15 cellular contexts compared by ENCODE assay signal in genomic region chr4:75135068-75135825, GRCh38.
DNase-seq lines count a peak whose midpoint lies in the region; ATAC-seq, FAIRE-seq and TF ChIP-seq lines count a peak whose summit lies in the region.
"Had no signal": no experiment of that assay in that cellular context is flagged by ENCODE, and none has a peak within 500 bp of the region (broad histone marks: within the 10 kb centered on the region; RNA-seq: fewer than 3 reads in every experiment).

No MANE protein-coding gene starts in this region.

- CTCF ChIA-PET in RWPE1 (lab: Yijun Ruan, JAX), result no interaction called here

- H3K4me3 ChIP-seq in OCI-LY3 (ENCODE audit: low read length) (no peak overlapping the region), mesendoderm (ENCODE audit: low read length) (no peak overlapping the region), small intestine (ENCODE audit: low read depth in 1 of 2, low read length in 2 of 2) (no peak overlapping the region)
- H3K4me3 ChIP-seq: psoas muscle had no signal

- no peak for TF ChIP-seq POLR2A in GM12891 (IDR thresholded peaks at IDR 0.05; ENCODE audit: low read depth, low read length)

- H3K4me2 ChIP-seq in OCI-LY3 (ENCODE audit: low read length) (peak overlapping the region; percentile 36), mesendoderm (ENCODE audit: low read length) (no peak overlapping the region)

- H3K79me2 ChIP-seq in OCI-LY3 (ENCODE audit: low read length), result no peaks in the 10 kb centered on the region
- no peaks in the 10 kb centered on the region for H3K79me2 ChIP-seq in mesendoderm (ENCODE audit: control insufficient read depth, insufficient read depth, low read length)

- no CpG with 5 or more reads among the region's 5 CpGs for WGBS in mesendoderm (ENCODE audit: extremely low coverage, insufficient coverage, low lambda C conversion rate)
- 76 to 82% (median 77%) methylated on average over 5 of the region's 5 CpGs for WGBS in small intestine, 3 donors

- H3K36me3 ChIP-seq in OCI-LY3 (replicated peaks; ENCODE audit: low read depth, low read length) (no peaks in the 10 kb centered on the region), mesendoderm (ENCODE audit: control insufficient read depth, insufficient read depth, low read length) (no peaks in the 10 kb centered on the region), small intestine (ENCODE audit: control insufficient read depth in 2 of 2, insufficient read depth in 2 of 2, low read length in 2 of 2) (no peaks in the 10 kb centered on the region)

- H4K8ac ChIP-seq in mesendoderm (ENCODE audit: low read depth, low read length), result no peak overlapping the region

- H4K5ac ChIP-seq in mesendoderm (ENCODE audit: low read length), result no peak overlapping the region

- H3K4me1 ChIP-seq in OCI-LY3 (ENCODE audit: low read length) (peaks cover 21% of the 10 kb centered on the region), mesendoderm (ENCODE audit: control insufficient read depth, low read depth, low read length) (no peaks in the 10 kb centered on the region), small intestine (ENCODE audit: control insufficient read depth in 2 of 2, insufficient read depth in 1 of 2, low read depth in 1 of 2, low read length in 1 of 2) (no peaks in the 10 kb centered on the region)
- H3K4me1 ChIP-seq: psoas muscle had no signal

- no peak overlapping the region; the same call in 1 of the 2 replicates for H2AFZ ChIP-seq in OCI-LY3 (ENCODE audit: low read depth, low read length)

- no peak for FAIRE-seq in GM12891 (lab: Jason Lieb, UNC)
- FAIRE-seq in small intestine (lab: Jason Lieb, UNC), result no peak

- no peaks in the 10 kb centered on the region for H3K79me1 ChIP-seq in mesendoderm (ENCODE audit: low read length)

- TF ChIP-seq CTCF in OCI-LY3 (IDR thresholded peaks at IDR 0.05; ENCODE audit: low read depth, low read length) (no peak), RWPE1 (conservative IDR thresholded peaks at IDR 0.05; ENCODE audit: low read depth) (no peak)

- no peaks in the 10 kb centered on the region for H3K27me3 ChIP-seq in OCI-LY3 (ENCODE audit: low read depth, low read length)
- no peaks in the 10 kb centered on the region for H3K27me3 ChIP-seq in mesendoderm (ENCODE audit: insufficient read depth, low read length, poor library complexity)
- H3K27me3 ChIP-seq in small intestine (ENCODE audit: control insufficient read depth in 2 of 2, insufficient read depth in 2 of 2, low read length in 2 of 2), result no peaks in the 10 kb centered on the region

- H3K9me3 ChIP-seq in OCI-LY3 (ENCODE audit: insufficient read depth, low read length) (no peaks in the 10 kb centered on the region), small intestine (ENCODE audit: control insufficient read depth, low read depth) (no peaks in the 10 kb centered on the region)
- H3K9me3 ChIP-seq: psoas muscle had no signal

- H3K4ac ChIP-seq in mesendoderm (ENCODE audit: low read depth, low read length), result no peak overlapping the region

- H2BK15ac ChIP-seq in mesendoderm (replicated peaks; ENCODE audit: low read depth), result no peak overlapping the region

- no peak overlapping the region for H3K9ac ChIP-seq in OCI-LY3 (ENCODE audit: low read length)
- no peak overlapping the region for H3K9ac ChIP-seq in mesendoderm (ENCODE audit: low read length)

- H3K56ac ChIP-seq in mesendoderm (ENCODE audit: low read length), result no peak overlapping the region

- H3K23ac ChIP-seq in mesendoderm (ENCODE audit: low read length), result no peak overlapping the region

- H3K27ac ChIP-seq in OCI-LY3 (ENCODE audit: low read length), result no peak overlapping the region
- no peak overlapping the region for H3K27ac ChIP-seq in mesendoderm (ENCODE audit: low read depth, low read length)
- no peak overlapping the region for H3K27ac ChIP-seq in RWPE1
- H3K27ac ChIP-seq in small intestine (ENCODE audit: low read depth in 1 of 2, low read length in 1 of 2), result no peak overlapping the region
- H3K27ac ChIP-seq: psoas muscle had no signal

- POLR2A ChIA-PET in RWPE1 (lab: Yijun Ruan, JAX; ENCODE audit: low non-redundant PET), result no interaction called here

- no peak overlapping the region for H2BK5ac ChIP-seq in mesendoderm (ENCODE audit: low read length)

- H4K20me1 ChIP-seq in OCI-LY3 (ENCODE audit: insufficient read depth, low read length), result no peaks in the 10 kb centered on the region

- no peak overlapping the region for H2AK5ac ChIP-seq in mesendoderm (ENCODE audit: low read length)

- DNase-seq in GM12891 (ENCODE audit: insufficient read length, low spot score), result no peak
- no peak for DNase-seq in mesendoderm
- no peak for DNase-seq in RKO (ENCODE audit: low spot score)
- no peak for DNase-seq in RWPE1 (ENCODE audit: low spot score)
- DNase-seq in small intestine, result no peak
- DNase-seq: activated naive CD4-positive, alpha-beta T cell; dermis blood vessel endothelial cell; DMS153; naive thymus-derived CD4-positive, alpha-beta T cell; psoas muscle had no signal

- H3K18ac ChIP-seq in mesendoderm (ENCODE audit: low read length), result no peak overlapping the region

- H2BK120ac ChIP-seq in mesendoderm (ENCODE audit: low read depth, low read length), result no peak overlapping the region

- peak; percentile 55 for ATAC-seq in GM19452 (IDR thresholded peaks at IDR 0.05; ENCODE audit: unreplicated experiment)
- peak; percentile 54 for ATAC-seq in HG03060 (IDR thresholded peaks at IDR 0.05; ENCODE audit: low read depth, unreplicated experiment)
- ATAC-seq: left lobe of liver; naive thymus-derived CD4-positive, alpha-beta T cell; psoas muscle; SK-N-SH treated with all-trans-retinoic acid at 6 μM for 48 hours had no signal

TF ChIP-seq in GM12891, 5 proteins besides CTCF, POLR2A, EP300 and RAD21:
- TF ChIP-seq POLR2AphosphoS5 (IDR thresholded peaks at IDR 0.05; ENCODE audit: low read depth, low read length) (no peak), SPI1 (IDR thresholded peaks at IDR 0.05; ENCODE audit: low read depth, low read length) (peak; percentile 23; the same call in 1 of the 2 replicates), TAF1 (IDR thresholded peaks at IDR 0.05; ENCODE audit: low read depth, low read length) (no peak)
